In genomic region chr3:38138347-38139190, GRCh38 we compare ENCODE assay signal across 8 cellular contexts. TPM values are rescaled to one million over a fixed set of nuclear protein-coding genes. Genes with fewer than 3 reads are reported as not detected.
DNase-seq lines count a peak whose midpoint lies in the region; ATAC-seq and TF ChIP-seq lines count a peak whose summit lies in the region.

Gene MYD88, plus strand, starts transcription at chr3:38138661. Its CDS starts 40 bp downstream, at chr3:38138701.

- no TSS peak for BruUV-seq in OCI-LY7 (replicated peaks; lab: Mats Ljungman, UMichigan)

- H3K36me3 ChIP-seq in OCI-LY7 (ENCODE audit: insufficient read depth, low read length): peaks cover 30% of the 10 kb centered on the region

- H3K9me2 ChIP-seq in OCI-LY7 (ENCODE audit: insufficient read depth, low read length): no peaks in the 10 kb centered on the region

- CTCF ChIA-PET in OCI-LY7 (lab: Charles Lee; ENCODE audit: unreplicated experiment): no interaction called here

- POLR2A ChIA-PET in OCI-LY7 (lab: Charles Lee): interaction anchor here (0.7 to 4.8 kb wide), 2 partner anchors 27 to 314 kb away, joined by 3 to 42 read pairs; partner anchors contain the start of gene OXSR1

- peak; percentile 40 for ATAC-seq in HG03095 (IDR thresholded peaks at IDR 0.05; ENCODE audit: unreplicated experiment)

- H3K4me1 ChIP-seq in OCI-LY7 (ENCODE audit: insufficient read depth, low read length, poor library complexity, severe bottlenecking): peaks cover 29% of the 10 kb centered on the region

- peak within 1 kb of the TSS; percentile 95 for H3K4me3 ChIP-seq in OCI-LY7 (ENCODE audit: low read depth, low read length, poor library complexity, severe bottlenecking)

- H4K20me1 ChIP-seq in OCI-LY7 (ENCODE audit: insufficient read depth, low read length): no peaks in the 10 kb centered on the region; the same call in 1 of the 2 replicates

- TF ChIP-seq CTCF in OCI-LY7 (conservative IDR thresholded peaks at IDR 0.05; ENCODE audit: low read length): 0 out of 2 replicates have a peak, but pooled peaks have one; percentile 4

- intact Hi-C loops in OCI-LY7 (cut with micrococcal nuclease; ENCODE audit: unreplicated experiment): no loop called here

- peaks cover 14% of the 10 kb centered on the region; the same call in 1 of the 2 replicates for H3K79me2 ChIP-seq in OCI-LY7 (ENCODE audit: insufficient read depth, low read depth, low read length)

- peak within 1 kb of the TSS; percentile 86 for H3K4me2 ChIP-seq in OCI-LY7 (ENCODE audit: low read length)

- H3K27ac ChIP-seq in OCI-LY7 (ENCODE audit: low read depth, low read length, poor library complexity, severe bottlenecking) (peak within 1 kb of the TSS; percentile 29), epithelial cell of prostate (peak within 1 kb of the TSS; percentile 90)

- H2AFZ ChIP-seq in OCI-LY7 (ENCODE audit: low read length): peak within 1 kb of the TSS; percentile 90

- peak; percentile 28 for DNase-seq in NCI-H2196 (lab: John Stamatoyannopoulos, UW; ENCODE audit: unreplicated experiment)
- DNase-seq in NCI-H2196 treated with DMSO at 0.1 percent for 48 hours (lab: John Stamatoyannopoulos, UW; ENCODE audit: unreplicated experiment): no peak
- DNase-seq in OCI-LY7 (ENCODE audit: low spot score): peak; percentile 88
- peak; percentile 74 for DNase-seq in activated T-cell treated with anti-CD3 and anti-CD28 coated beads for 24 hours (ENCODE audit: low read depth)
- no peak for DNase-seq in epithelial cell of prostate (ENCODE audit: low read depth, low spot score)
- peak; percentile 79 for DNase-seq in mucosa of gallbladder (ENCODE audit: low spot score)
- peak; percentile 82 for DNase-seq in stimulated activated CD8-positive, alpha-beta memory T cell treated with anti-CD3 and anti-CD28 coated beads, Interleukin-4, amount 100 ng/mL, for 24 hours (ENCODE audit: low read depth)

- H3K9me3 ChIP-seq in OCI-LY7 (ENCODE audit: low read length): no peaks in the 10 kb centered on the region

RNA-seq across cellular contexts. Expression of gene MYD88, which starts in this region (rescaled TPM):
- total RNA-seq in OCI-LY7 (2014; rRNA removed; shearing (Covaris generic)): 8.8 and 16.3 TPM in 2 replicates
- 28.6 and 29.4 TPM in 2 replicates for total RNA-seq in OCI-LY7 (2022)
- total RNA-seq in mucosa of gallbladder: 35.2 TPM

Comparison
In these comparisons a context has a peak if more than half of its experiments do, and no peak if none do; other contexts are left out.
1. DNase-seq: peak in NCI-H2196 (single experiment), OCI-LY7 (single experiment), activated T-cell treated with anti-CD3 and anti-CD28 coated beads for 24 hours (single experiment), mucosa of gallbladder (single experiment) and stimulated activated CD8-positive, alpha-beta memory T cell treated with anti-CD3 and anti-CD28 coated beads, Interleukin-4, amount 100 ng/mL, for 24 hours (single experiment); none in NCI-H2196 treated with DMSO at 0.1 percent for 48 hours (single experiment) and epithelial cell of prostate (single experiment).